In the genomic region with DNA sequence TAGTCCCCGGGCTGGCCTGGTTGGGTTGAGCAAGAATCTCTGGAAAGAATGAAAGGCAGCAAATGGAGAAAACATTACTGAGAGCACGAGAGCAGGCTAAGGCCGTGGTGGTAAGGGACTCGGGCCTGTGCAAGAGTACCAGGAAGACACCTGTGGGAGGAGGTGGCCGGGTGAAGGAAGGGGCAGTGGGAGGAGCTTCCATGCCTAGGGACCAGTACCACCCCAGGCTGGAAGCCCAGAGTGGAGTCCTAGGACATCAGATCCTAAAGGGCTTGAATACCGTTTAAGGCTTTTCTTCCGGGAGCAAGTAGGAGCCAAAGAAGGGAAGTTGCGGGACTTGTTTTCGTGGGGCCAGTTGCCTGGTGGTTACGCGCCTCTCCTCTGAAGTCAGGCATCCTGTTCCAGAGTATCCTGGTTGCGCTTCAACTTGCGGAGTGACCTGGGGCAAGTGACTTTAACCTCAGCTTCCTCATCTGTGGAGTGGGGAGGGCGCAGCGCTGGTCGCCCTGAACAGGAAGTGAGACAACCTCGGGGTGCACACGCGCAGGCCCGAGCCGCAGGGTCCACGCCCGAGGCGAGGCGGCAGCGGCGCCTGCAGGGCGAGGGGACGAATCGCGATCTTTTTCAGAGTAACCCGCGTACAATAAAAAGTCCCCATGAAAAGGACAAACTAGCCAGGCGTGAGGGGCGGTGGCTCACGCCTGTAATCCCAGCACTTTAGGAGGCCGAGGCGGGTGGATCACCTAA, we compare ENCODE assay signal across 1 cellular context.
TF ChIP-seq lines count a peak whose summit lies in the region.

No MANE protein-coding gene starts in this region.

TF ChIP-seq in SK-N-SH treated with all-trans-retinoic acid at 6 μM for 48 hours, 23 proteins besides CTCF, POLR2A, EP300 and RAD21:
- TF ChIP-seq, protein P1, sequence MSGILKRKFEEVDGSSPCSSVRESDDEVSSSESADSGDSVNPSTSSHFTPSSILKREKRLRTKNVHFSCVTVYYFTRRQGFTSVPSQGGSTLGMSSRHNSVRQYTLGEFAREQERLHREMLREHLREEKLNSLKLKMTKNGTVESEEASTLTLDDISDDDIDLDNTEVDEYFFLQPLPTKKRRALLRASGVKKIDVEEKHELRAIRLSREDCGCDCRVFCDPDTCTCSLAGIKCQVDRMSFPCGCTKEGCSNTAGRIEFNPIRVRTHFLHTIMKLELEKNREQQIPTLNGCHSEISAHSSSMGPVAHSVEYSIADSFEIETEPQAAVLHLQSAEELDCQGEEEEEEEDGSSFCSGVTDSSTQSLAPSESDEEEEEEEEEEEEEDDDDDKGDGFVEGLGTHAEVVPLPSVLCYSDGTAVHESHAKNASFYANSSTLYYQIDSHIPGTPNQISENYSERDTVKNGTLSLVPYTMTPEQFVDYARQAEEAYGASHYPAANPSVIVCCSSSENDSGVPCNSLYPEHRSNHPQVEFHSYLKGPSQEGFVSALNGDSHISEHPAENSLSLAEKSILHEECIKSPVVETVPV (CRISPR knock-in tag; IDR thresholded peaks at IDR 0.05), result no peak
- TF ChIP-seq OSR1 (CRISPR knock-in tag; IDR thresholded peaks at IDR 0.05), result no peak
- no peak for TF ChIP-seq ZFP30 (CRISPR knock-in tag; IDR thresholded peaks at IDR 0.05)
- no peak for TF ChIP-seq SNAI2 (CRISPR knock-in tag; IDR thresholded peaks at IDR 0.05)
- TF ChIP-seq ZNF70 (CRISPR knock-in tag; IDR thresholded peaks at IDR 0.05), result no peak
- no peak for TF ChIP-seq ZNF8 (CRISPR knock-in tag; IDR thresholded peaks at IDR 0.05)
